2 cellular contexts compared by ENCODE assay signal in genomic region chr2:195413422-195413821, GRCh38.
TF ChIP-seq lines count a peak whose summit lies in the region.

No MANE protein-coding gene starts in this region.

TF ChIP-seq in A549, 52 proteins besides CTCF, POLR2A, EP300 and RAD21 (continued from another document):
- TF ChIP-seq BCL3 (IDR thresholded peaks at IDR 0.05) (no peak), HOXB13 (CRISPR knock-in tag; IDR thresholded peaks at IDR 0.05; ENCODE audit: low read depth) (no peak), HOXB5 (CRISPR knock-in tag; IDR thresholded peaks at IDR 0.05) (no peak), BHLHE40 (IDR thresholded peaks at IDR 0.05; ENCODE audit: low read depth, low read length) (no peak), CBX2 (IDR thresholded peaks at IDR 0.05; ENCODE audit: borderline replicate concordance, low read depth) (no peak), CHD4 (IDR thresholded peaks at IDR 0.05; ENCODE audit: borderline replicate concordance) (no peak), EHF (CRISPR knock-in tag; IDR thresholded peaks at IDR 0.05) (no peak), HDAC2 (IDR thresholded peaks at IDR 0.05) (no peak), MAZ (IDR thresholded peaks at IDR 0.05; ENCODE audit: borderline replicate concordance, low read depth, low read length) (no peak), HEYL (CRISPR knock-in tag; IDR thresholded peaks at IDR 0.05) (no peak), HES2 (IDR thresholded peaks at IDR 0.05) (no peak), NR3C1 (IDR thresholded peaks at IDR 0.05) (no peak), CEBPB (IDR thresholded peaks at IDR 0.05) (no peak), ZNF302 (CRISPR knock-in tag; IDR thresholded peaks at IDR 0.05) (no peak)

TF ChIP-seq in GM23338, 12 proteins besides CTCF, POLR2A, EP300 and RAD21 (continued from another document):
- TF ChIP-seq ETS1 (IDR thresholded peaks at IDR 0.05), result no peak
- TF ChIP-seq REST (IDR thresholded peaks at IDR 0.05; ENCODE audit: unreplicated experiment), result no peak
- no peak for TF ChIP-seq NANOG (IDR thresholded peaks at IDR 0.05; ENCODE audit: borderline replicate concordance)
- no peak for TF ChIP-seq EZH2phosphoT487 (IDR thresholded peaks at IDR 0.05; ENCODE audit: unreplicated experiment)
- TF ChIP-seq ZNF462 (CRISPR knock-in tag; IDR thresholded peaks at IDR 0.05), result no peak
- no peak for TF ChIP-seq JUNB (IDR thresholded peaks at IDR 0.05; ENCODE audit: unreplicated experiment)
